9 cellular contexts compared by ENCODE assay signal in the genomic region with DNA sequence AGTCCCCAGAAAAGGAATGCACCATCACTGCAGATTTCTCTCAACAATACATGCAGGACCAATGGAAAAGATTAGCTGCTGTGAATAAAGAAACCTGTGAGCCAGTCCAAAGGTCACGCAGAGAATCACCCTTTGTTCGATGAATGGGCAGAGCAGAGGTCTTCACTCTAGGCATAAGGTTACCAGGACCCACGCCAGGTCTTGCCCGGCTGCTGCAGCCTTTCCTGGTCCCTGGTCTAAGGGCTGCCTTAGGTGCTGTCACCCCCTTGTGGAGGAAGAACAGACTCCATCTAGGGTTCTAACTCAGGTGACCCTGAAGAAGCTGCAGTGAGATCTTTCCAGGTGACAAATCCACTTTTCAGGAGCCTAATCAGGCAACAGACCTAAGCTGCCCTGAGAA. TPM values are rescaled to one million over a fixed set of nuclear protein-coding genes. Genes with fewer than 3 reads are reported as not detected.
DNase-seq lines count a peak whose midpoint lies in the region; ATAC-seq and TF ChIP-seq lines count a peak whose summit lies in the region.
"Had no signal": no experiment of that assay in that cellular context is flagged by ENCODE, and none has a peak within 500 bp of the region (broad histone marks: within the 10 kb centered on the region; RNA-seq: fewer than 3 reads in every experiment).

No MANE protein-coding gene starts in this region.

- no peak for ATAC-seq in HG03439 (IDR thresholded peaks at IDR 0.05; ENCODE audit: unreplicated experiment)

- no peaks in the 10 kb centered on the region for H3K4me1 ChIP-seq in ovary (ENCODE audit: insufficient read depth)

- TF ChIP-seq CTCF in AG04449 (IDR thresholded peaks at IDR 0.05; ENCODE audit: insufficient read depth, low read length, missing control alignments) (peak; percentile 47), brain (conservative IDR thresholded peaks at IDR 0.05) (peak; percentile 27 to 60), kidney epithelial cell (IDR thresholded peaks at IDR 0.05; ENCODE audit: insufficient read depth, low read length, poor library complexity, severe bottlenecking) (peak; percentile 84), ovary (IDR thresholded peaks at IDR 0.05) (no peak)

- H3K4me1 Mint-ChIP-seq in brain = no peaks in the 10 kb centered on the region

- H3K27me3 ChIP-seq in kidney epithelial cell (ENCODE audit: control insufficient read depth, insufficient read depth, low read length) (no peaks in the 10 kb centered on the region), ovary (no peaks in the 10 kb centered on the region)

- no peak overlapping the region for H3K27ac Mint-ChIP-seq in brain
- H3K27ac Mint-ChIP-seq: dendritic cell treated with granulocyte-macrophage colony-stimulating factor and Interleukin-4, amounts not matched to agents 40 ng/mL and 50 ng/mL, for 4 days had no signal

- DNase-seq in AG04449 (ENCODE audit: low read depth, low spot score) = no peak
- DNase-seq in ELF-1 (ENCODE audit: low read depth, low spot score) = peak; percentile 37
- DNase-seq in NCI-H69 (lab: John Stamatoyannopoulos, UW) = peak; percentile 76
- DNase-seq in kidney epithelial cell (ENCODE audit: low read depth) = no peak
- DNase-seq in ovary = no peak
- no peak for DNase-seq in SK-N-DZ (ENCODE audit: low spot score)

- no peak overlapping the region for H3K27ac ChIP-seq in ovary

- peaks cover 53% of the 10 kb centered on the region for H3K36me3 Mint-ChIP-seq in brain

- no peaks in the 10 kb centered on the region for H3K9me3 Mint-ChIP-seq in brain
- H3K9me3 Mint-ChIP-seq: dendritic cell treated with granulocyte-macrophage colony-stimulating factor and Interleukin-4, amounts not matched to agents 40 ng/mL and 50 ng/mL, for 4 days had no signal

- TF ChIP-seq EP300 in ovary (IDR thresholded peaks at IDR 0.05) = no peak

- no peak overlapping the region for H3K4me3 Mint-ChIP-seq in brain
- H3K4me3 Mint-ChIP-seq: dendritic cell treated with granulocyte-macrophage colony-stimulating factor and Interleukin-4, amounts not matched to agents 40 ng/mL and 50 ng/mL, for 4 days had no signal

- no peaks in the 10 kb centered on the region for H3K27me3 Mint-ChIP-seq in brain
- H3K27me3 Mint-ChIP-seq: dendritic cell treated with granulocyte-macrophage colony-stimulating factor and Interleukin-4, amounts not matched to agents 40 ng/mL and 50 ng/mL, for 4 days had no signal

- no peaks in the 10 kb centered on the region for H3K9me3 ChIP-seq in ovary

- TF ChIP-seq POLR2A in ovary (IDR thresholded peaks at IDR 0.05) = no peak

- H3K4me3 ChIP-seq in AG04449 (ENCODE audit: low read depth, low read length) (no peak overlapping the region), kidney epithelial cell (ENCODE audit: low read depth, low read length) (no peak overlapping the region), ovary (no peak overlapping the region)

- CTCF ChIA-PET in AG04449 (lab: Yijun Ruan, JAX) = interaction anchor here (0.6 to 10.4 kb wide), 5 partner anchors 9 to 91 kb away, joined by 3 to 122 read pairs (median 4); no protein-coding TSS in a partner anchor

- H3K36me3 ChIP-seq in kidney epithelial cell (ENCODE audit: control insufficient read depth, insufficient read depth, low read length) (peaks cover 8% of the 10 kb centered on the region), ovary (no peaks in the 10 kb centered on the region)

- intact Hi-C loops in ovary (cut with DNase I) = no loop called here

- POLR2A ChIA-PET in AG04449 (lab: Yijun Ruan, JAX) = no interaction called here

- 54 to 60% (median 55%) methylated on average over 4 of the region's 4 CpGs for WGBS in ovary, 3 donors

RNA-seq across cellular contexts. Expression of a gene that starts 29.0 kb away (rescaled TPM):
- polyA plus RNA-seq in brain (ENCODE audit: insufficient read depth, low read depth, low replicate concordance) = 88.6 TPM
- 109 and 121 TPM in 2 replicates for total RNA-seq in kidney epithelial cell
- total RNA-seq in ovary = 100 to 1,000 TPM in 6 of 7 donors, 10 to 100 TPM in 1; 71.3 to 136 (median 102) TPM
- 100 to 1,000 TPM in 1 of 2 donors, 10 to 100 TPM in 1; 54.4 to 112 TPM for polyA plus RNA-seq in ovary
- 173 and 181 TPM in 2 replicates for polyA plus RNA-seq in SK-N-DZ (2014; cell fraction: cytosol; rRNA removed)
- polyA plus RNA-seq in SK-N-DZ (2014; cell fraction: nucleus; rRNA removed) = 198 and 215 TPM in 2 replicates

RNA-seq across cellular contexts. Expression of a gene that starts 36.1 kb away (rescaled TPM):
- 63.5 TPM for polyA plus RNA-seq in brain (ENCODE audit: insufficient read depth, low read depth, low replicate concordance)
- 92.1 and 98.3 TPM in 2 replicates for total RNA-seq in kidney epithelial cell
- total RNA-seq in ovary = 100 to 1,000 TPM in 1 of 7 donors, 10 to 100 TPM in 6; 12.5 to 148 (median 17.6) TPM
- 10 to 100 TPM; 15.0 to 22.8 TPM for polyA plus RNA-seq in ovary
- polyA plus RNA-seq in SK-N-DZ (2014; cell fraction: cytosol; rRNA removed) = 41.4 and 43.6 TPM in 2 replicates
- polyA plus RNA-seq in SK-N-DZ (2014; cell fraction: nucleus; rRNA removed) = 103 and 108 TPM in 2 replicates

Comparison
In these comparisons a context has a peak if more than half of its experiments do, and no peak if none do; other contexts are left out.
1. DNase-seq: peak in ELF-1 (single experiment) and NCI-H69 (single experiment); none in AG04449 (single experiment), kidney epithelial cell (single experiment), ovary (0 of 5) and SK-N-DZ (single experiment).
2. CTCF ChIP-seq: peak in AG04449 (single experiment), brain (2 of 2) and kidney epithelial cell (single experiment); none in ovary (0 of 3).